19 cellular contexts compared by ENCODE assay signal in the genomic region with DNA sequence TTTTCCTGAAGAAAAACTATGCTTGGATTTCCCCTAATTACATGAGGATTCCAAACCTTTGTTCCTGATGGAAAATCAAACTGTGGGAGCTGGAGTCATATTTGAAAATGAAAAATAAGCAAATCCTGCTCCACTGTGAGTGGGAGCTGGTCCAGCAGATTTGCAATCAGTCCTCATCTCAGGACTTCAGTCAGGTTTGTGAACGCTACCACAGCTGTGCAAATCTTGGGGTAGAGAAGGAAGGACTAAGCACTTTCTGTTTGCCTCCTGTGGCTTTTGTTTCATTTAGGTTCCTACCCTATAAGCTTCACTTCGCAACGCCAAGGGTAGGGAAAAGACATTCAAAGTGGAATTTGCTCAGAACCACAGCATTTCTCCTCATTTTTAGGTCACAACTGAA.
DNase-seq lines count a peak whose midpoint lies in the region; ATAC-seq, FAIRE-seq and TF ChIP-seq lines count a peak whose summit lies in the region.
"Had no signal": no experiment of that assay in that cellular context is flagged by ENCODE, and none has a peak within 500 bp of the region (broad histone marks: within the 10 kb centered on the region; RNA-seq: fewer than 3 reads in every experiment).

No MANE protein-coding gene starts in this region.

- H4K20me1 ChIP-seq in KMS-11 (ENCODE audit: insufficient read depth), result no peaks in the 10 kb centered on the region

- no peak for FAIRE-seq in pancreas (lab: Jason Lieb, UNC)
- FAIRE-seq: A549, GM12891, GM19239 had no signal

- peaks cover 47% of the 10 kb centered on the region for H3K4me1 ChIP-seq in KMS-11 (ENCODE audit: low read depth, poor library complexity, severe bottlenecking)
- H3K4me1 ChIP-seq in body of pancreas, result no peaks in the 10 kb centered on the region
- H3K4me1 ChIP-seq in pancreas, result no peaks in the 10 kb centered on the region
- H3K4me1 ChIP-seq: A549, BE2C had no signal

- WGBS in body of pancreas, 2 donors, result 7 to 20% methylated on average over 3 of the region's 3 CpGs
- WGBS in pancreas, 2 donors, result 14 to 18% methylated on average over 3 of the region's 3 CpGs

- TF ChIP-seq CTCF in GM12865 (IDR thresholded peaks at IDR 0.05; ENCODE audit: insufficient read depth, low read depth, low read length, missing control alignments) (no peak), KMS-11 (conservative IDR thresholded peaks at IDR 0.05; ENCODE audit: low read depth, low read length) (no peak), body of pancreas (IDR thresholded peaks at IDR 0.05) (no peak), pancreas (IDR thresholded peaks at IDR 0.05) (no peak)

- H3K4me2 ChIP-seq in KMS-11, result peak overlapping the region; percentile 81
- H3K4me2 ChIP-seq: A549 had no signal

- no peak for TF ChIP-seq POLR2A in body of pancreas (IDR thresholded peaks at IDR 0.05)

- DNase-seq in GM12865 (ENCODE audit: low read depth) (peak; percentile 46), body of pancreas (peak; percentile 22 to 52 (median 30)), pancreas (peak in 1 of 6 donors; percentile 25), ecto neural progenitor cell (ENCODE audit: low spot score) (no peak)
- DNase-seq in stimulated activated naive CD8-positive, alpha-beta T cell treated with anti-CD3 and anti-CD28 coated beads, Interleukin-15, Interleukin-2, amounts not matched to agents 100 U/mL and 50 U/mL, for 24 hours, result no peak
- DNase-seq: BE2C; CD4-positive, CD25-positive, alpha-beta regulatory T cell; DMS79 treated with DMSO at 0.1 percent for 48 hours; NCI-H1092 treated with DMSO at 0.1 percent for 48 hours; NCI-H1436 treated with DMSO at 0.1 percent for 48 hours; NCI-H2029; NCI-H524 treated with DMSO at 0.1 percent for 48 hours; NCI-H82; Right ventricle myocardium superior had no signal

- no peak overlapping the region for H2AFZ ChIP-seq in KMS-11 (ENCODE audit: low read depth)

- H3K27ac ChIP-seq in KMS-11 (peak overlapping the region; percentile 54), body of pancreas (peak overlapping the region in 1 of 4 donors; percentile 2), pancreas (no peak overlapping the region)
- H3K27ac ChIP-seq: A549 had no signal

- ATAC-seq in body of pancreas, result peak; percentile 52
- peak; percentile 77 to 85 (median 78) for ATAC-seq in pancreas
- no peak for ATAC-seq in HG03469 (IDR thresholded peaks at IDR 0.05; ENCODE audit: unreplicated experiment)
- no peak for ATAC-seq in stimulated activated naive CD8-positive, alpha-beta T cell treated with anti-CD3 and anti-CD28 coated beads, Interleukin-15, Interleukin-2, amounts not matched to agents 100 U/mL and 50 U/mL, for 24 hours
- ATAC-seq: A549 had no signal

- H3K9me3 ChIP-seq in body of pancreas, result no peaks in the 10 kb centered on the region
- no peaks in the 10 kb centered on the region for H3K9me3 ChIP-seq in pancreas
- H3K9me3 ChIP-seq: A549, BE2C had no signal

- H3K36me3 ChIP-seq in KMS-11 (ENCODE audit: insufficient read depth) (no peaks in the 10 kb centered on the region), body of pancreas (replicated peaks in 1 of 2; ENCODE audit: insufficient read depth in 1 of 2, low read depth in 2 of 2) (no peaks in the 10 kb centered on the region), pancreas (no peaks in the 10 kb centered on the region)
- H3K36me3 ChIP-seq: BE2C had no signal

- intact Hi-C loops in body of pancreas (cut with DNase I), result no loop called here
- intact Hi-C loops in pancreas (cut with DNase I), result no loop called here

- peak overlapping the region; percentile 1; the same call in 1 of the 2 replicates for H3K9ac ChIP-seq in KMS-11

- H3K4me3 ChIP-seq in GM12865 (ENCODE audit: low read depth, low read length) (no peak overlapping the region), KMS-11 (IDR thresholded peaks at IDR 0.05; ENCODE audit: insufficient read depth, low read depth, low read length) (peak overlapping the region; percentile 9), body of pancreas (no peak overlapping the region), pancreas (peak overlapping the region in 1 of 4 donors; percentile 19)
- H3K4me3 ChIP-seq: A549 had no signal

- no peaks in the 10 kb centered on the region for H3K79me2 ChIP-seq in KMS-11 (ENCODE audit: insufficient read depth, low read depth)

- no peaks in the 10 kb centered on the region for H3K27me3 ChIP-seq in KMS-11 (ENCODE audit: insufficient read depth, low read depth)
- H3K27me3 ChIP-seq in body of pancreas, result no peaks in the 10 kb centered on the region
- no peaks in the 10 kb centered on the region for H3K27me3 ChIP-seq in pancreas
- H3K27me3 ChIP-seq: BE2C had no signal

Comparison
In these comparisons a context has a peak if more than half of its experiments do, and no peak if none do; other contexts are left out.
1. DNase-seq: peak in GM12865 (single experiment) and body of pancreas (4 of 4); none in stimulated activated naive CD8-positive, alpha-beta T cell treated with anti-CD3 and anti-CD28 coated beads, Interleukin-15, Interleukin-2, amounts not matched to agents 100 U/mL and 50 U/mL, for 24 hours (single experiment) and ecto neural progenitor cell (single experiment).
2. ATAC-seq: peak in body of pancreas (single experiment) and pancreas (4 of 4); none in HG03469 (single experiment) and stimulated activated naive CD8-positive, alpha-beta T cell treated with anti-CD3 and anti-CD28 coated beads, Interleukin-15, Interleukin-2, amounts not matched to agents 100 U/mL and 50 U/mL, for 24 hours (single experiment).